Comparison of ENCODE assay signal across 20 cellular contexts in the genomic region with DNA sequence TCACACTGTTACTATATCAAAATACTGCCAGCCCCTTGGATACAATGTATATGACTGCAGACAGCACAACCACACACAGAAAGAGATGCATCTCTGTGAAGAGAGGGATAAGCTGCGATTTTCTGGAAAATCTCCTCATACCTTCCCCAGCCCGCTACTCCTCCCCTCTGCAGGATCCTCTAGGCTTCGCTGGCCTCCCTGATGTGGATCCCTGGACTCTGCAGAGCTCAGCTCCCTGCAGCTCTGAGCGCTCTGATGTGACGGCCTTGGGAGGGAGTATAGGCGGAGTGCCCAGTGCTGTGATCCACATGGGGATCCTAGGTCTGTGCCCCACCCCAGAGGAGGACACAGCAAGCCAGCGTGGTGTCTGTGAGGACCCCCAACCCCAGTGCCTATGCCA.
DNase-seq lines count a peak whose midpoint lies in the region; ATAC-seq, FAIRE-seq and TF ChIP-seq lines count a peak whose summit lies in the region.
"Had no signal": no experiment of that assay in that cellular context is flagged by ENCODE, and none has a peak within 500 bp of the region (broad histone marks: within the 10 kb centered on the region; RNA-seq: fewer than 3 reads in every experiment).

No MANE protein-coding gene starts in this region.

- 5% methylated on average over 7 of the region's 7 CpGs for WGBS in HepG2 (ENCODE audit: low lambda C conversion rate)
- 49 to 61% methylated on average over 5 to 7 of the region's 7 CpGs for WGBS in testis, 2 donors

- H3K36me3 Mint-ChIP-seq in activated CD4-positive, alpha-beta T cell treated with anti-CD3 and anti-CD28 coated beads, Interleukin-2, amount 10 ng/mL, durations not matched to agents 24 days and 14 days (ENCODE audit: low read depth): no peaks in the 10 kb centered on the region
- H3K36me3 Mint-ChIP-seq: CD14-positive monocyte; CD4-positive, alpha-beta memory T cell had no signal

- H3K4me2 ChIP-seq in HepG2 (ENCODE audit: low read depth, low read length) (no peak overlapping the region), parathyroid adenoma (ENCODE audit: low read length) (no peak overlapping the region)
- H3K4me2 ChIP-seq: BLaER1, GM23338 had no signal

- no peaks in the 10 kb centered on the region for H3K9me3 Mint-ChIP-seq in activated CD4-positive, alpha-beta T cell treated with anti-CD3 and anti-CD28 coated beads, Interleukin-2, amount 10 ng/mL, durations not matched to agents 24 days and 14 days
- H3K9me3 Mint-ChIP-seq: GM23338 had no signal

- H3K27ac Mint-ChIP-seq in activated CD4-positive, alpha-beta T cell treated with anti-CD3 and anti-CD28 coated beads, Interleukin-2, amount 10 ng/mL, durations not matched to agents 24 days and 14 days: no peak overlapping the region
- H3K27ac Mint-ChIP-seq: GM23338 had no signal

- peaks cover 26% of the 10 kb centered on the region for H3K27me3 Mint-ChIP-seq in activated CD4-positive, alpha-beta T cell treated with anti-CD3 and anti-CD28 coated beads, Interleukin-2, amount 10 ng/mL, durations not matched to agents 24 days and 14 days
- H3K27me3 Mint-ChIP-seq: CD4-positive, alpha-beta memory T cell had no signal

- no peak for FAIRE-seq in HepG2 (lab: Jason Lieb, UNC)
- FAIRE-seq: GM12892, GM18507, H54 had no signal

- no TSS peak for BruUV-seq in HepG2 (replicated peaks; lab: Mats Ljungman, UMichigan)

- H3K4me1 ChIP-seq in HepG2 (ENCODE audit: insufficient read depth, low read length) (no peaks in the 10 kb centered on the region), parathyroid adenoma (no peaks in the 10 kb centered on the region), testis (peaks cover 4% of the 10 kb centered on the region)

- TF ChIP-seq POLR2A in HepG2 (IDR thresholded peaks at IDR 0.05; ENCODE audit: insufficient read depth in 1 of 2, low read depth in 2 of 2, low read length in 2 of 2) (no peak), testis (IDR thresholded peaks at IDR 0.05) (no peak)

- H3K36me3 ChIP-seq in HepG2 (replicated peaks in 1 of 2; ENCODE audit: control insufficient read depth in 1 of 2, insufficient read depth in 2 of 2, low read length in 2 of 2) (no peaks in the 10 kb centered on the region), parathyroid adenoma (ENCODE audit: control insufficient read depth, insufficient read depth, low read length) (no peaks in the 10 kb centered on the region), testis (ENCODE audit: low read depth, missing control alignments) (no peaks in the 10 kb centered on the region)
- H3K36me3 ChIP-seq: BLaER1 had no signal

- H3K27ac ChIP-seq in HepG2 (ENCODE audit: extremely low read length, insufficient read depth, low read length) (no peak overlapping the region), parathyroid adenoma (no peak overlapping the region), testis (no peak overlapping the region)
- H3K27ac ChIP-seq: BLaER1 had no signal

- H2AFZ ChIP-seq in HepG2 (ENCODE audit: low read length) (no peak overlapping the region), parathyroid adenoma (peak overlapping the region; percentile 24)
- H2AFZ ChIP-seq: GM23338 had no signal

- no peak overlapping the region for H3K4me3 ChIP-seq in HepG2 (replicated peaks in 1 of 3; ENCODE audit: insufficient read depth in 1 of 3, low read depth in 2 of 3, low read length in 3 of 3)
- H3K4me3 ChIP-seq in parathyroid adenoma (ENCODE audit: low read depth, low read length): no peak overlapping the region
- no peak overlapping the region for H3K4me3 ChIP-seq in testis
- H3K4me3 ChIP-seq: BLaER1, GM23338 had no signal

- TF ChIP-seq CTCF in HepG2 (CRISPR knock-in tag; IDR thresholded peaks at IDR 0.05) (no peak), parathyroid adenoma (IDR thresholded peaks at IDR 0.05) (no peak), testis (IDR thresholded peaks at IDR 0.05) (no peak)

- peaks cover 29% of the 10 kb centered on the region for H3K4me1 Mint-ChIP-seq in activated CD4-positive, alpha-beta T cell treated with anti-CD3 and anti-CD28 coated beads, Interleukin-2, amount 10 ng/mL, durations not matched to agents 24 days and 14 days
- H3K4me1 Mint-ChIP-seq: GM23338 had no signal

- TF ChIP-seq EP300 in HepG2 (IDR thresholded peaks at IDR 0.05; ENCODE audit: low read depth in 2 of 2, low read length in 2 of 2) (no peak), HepG2 (CRISPR knock-in tag; IDR thresholded peaks at IDR 0.05; ENCODE audit: borderline replicate concordance) (no peak)

- H3K9ac ChIP-seq in HepG2 (ENCODE audit: insufficient read depth, low read depth, low read length) (no peak overlapping the region), parathyroid adenoma (no peak overlapping the region)
- H3K9ac ChIP-seq: BLaER1 had no signal

- H3K27me3 ChIP-seq in HepG2 (ENCODE audit: control insufficient read depth in 1 of 2, insufficient read depth in 2 of 2, low read length in 2 of 2) (peaks cover 0 to 37% of the 10 kb centered on the region in 2 experiments; a peak in 3 of 5 replicates), parathyroid adenoma (ENCODE audit: control insufficient read depth, insufficient read depth, low read length) (no peaks in the 10 kb centered on the region), testis (no peaks in the 10 kb centered on the region)
- H3K27me3 ChIP-seq: BLaER1 had no signal

- peak; percentile 39; the same call in 1 of the 3 replicates for ATAC-seq in HepG2
- ATAC-seq: GM23338 had no signal

- H3K79me2 ChIP-seq in HepG2 (ENCODE audit: insufficient read depth, low read length) (no peaks in the 10 kb centered on the region), parathyroid adenoma (no peaks in the 10 kb centered on the region)

- POLR2A ChIA-PET in HepG2 (lab: Yijun Ruan, JAX): no interaction called here

- no peak for TF ChIP-seq RAD21 in HepG2 (CRISPR knock-in tag; IDR thresholded peaks at IDR 0.05)

- CTCF ChIA-PET in HepG2 (lab: Yijun Ruan, JAX; ENCODE audit: low intra/inter-chr PET ratio, low total read pairs): no interaction called here

- intact Hi-C loops in HepG2 (cut with micrococcal nuclease; ENCODE audit: unreplicated experiment): no loop called here
- intact Hi-C loops in testis (cut with DNase I; ENCODE audit: low total_unique reads): no loop called here
- intact Hi-C loops in activated CD4-positive, alpha-beta T cell treated with anti-CD3 and anti-CD28 coated beads, Interleukin-2, amount 10 ng/mL, durations not matched to agents 24 days and 14 days (cut with micrococcal nuclease): no loop called here

- DNase-seq in activated effector memory CD4-positive, alpha-beta T cell treated with anti-CD3 and anti-CD28 coated beads, Interleukin-2, amount 50 U/mL, for 16 hours: peak; percentile 43
- DNase-seq in activated effector memory CD4-positive, alpha-beta T cell treated with Interleukin-2 at 50 U/mL for 16 hours: no peak
- DNase-seq in HepG2 (ENCODE audit: low spot score): no peak
- DNase-seq in testis: peak; percentile 31
- DNase-seq in NCI-H82 (lab: John Stamatoyannopoulos, UW): no peak
- no peak for DNase-seq in NCI-H748 (lab: John Stamatoyannopoulos, UW; ENCODE audit: unreplicated experiment)
- no peak for DNase-seq in activated CD4-positive, alpha-beta T cell treated with anti-CD3 and anti-CD28 coated beads, Interleukin-2, amount 10 ng/mL, durations not matched to agents 24 days and 14 days
- DNase-seq: 8988T; CD4-positive, alpha-beta memory T cell; DMS153; DMS79; GDM1; HCEC 1CT had no signal

- H3K9me3 ChIP-seq in HepG2 (ENCODE audit: low read length): no peaks in the 10 kb centered on the region
- H3K9me3 ChIP-seq in parathyroid adenoma (ENCODE audit: control insufficient read depth, low read length): no peaks in the 10 kb centered on the region
- H3K9me3 ChIP-seq in testis: no peaks in the 10 kb centered on the region
- H3K9me3 ChIP-seq: BLaER1 had no signal

- no peak overlapping the region for H3K4me3 Mint-ChIP-seq in activated CD4-positive, alpha-beta T cell treated with anti-CD3 and anti-CD28 coated beads, Interleukin-2, amount 10 ng/mL, durations not matched to agents 24 days and 14 days
- H3K4me3 Mint-ChIP-seq: CD14-positive monocyte, GM23338 had no signal

- in situ Hi-C loops in HepG2 (cut with HindIII; ENCODE audit: extremely low pct_ligation_motif_present, low pct_unique_long_range_greater_than_20kb): loop anchor here (25.0 kb wide), 1 partner anchor 1005 kb away; no protein-coding TSS in a partner anchor

- no peaks in the 10 kb centered on the region for H4K20me1 ChIP-seq in HepG2 (ENCODE audit: insufficient read depth, low read length)
- H4K20me1 ChIP-seq: BLaER1 had no signal

TF ChIP-seq in HepG2, 621 proteins besides CTCF, POLR2A, EP300 and RAD21 (continues in another document):
- no peak for TF ChIP-seq ZNF776 (CRISPR knock-in tag; IDR thresholded peaks at IDR 0.05)
- TF ChIP-seq, protein P1, sequence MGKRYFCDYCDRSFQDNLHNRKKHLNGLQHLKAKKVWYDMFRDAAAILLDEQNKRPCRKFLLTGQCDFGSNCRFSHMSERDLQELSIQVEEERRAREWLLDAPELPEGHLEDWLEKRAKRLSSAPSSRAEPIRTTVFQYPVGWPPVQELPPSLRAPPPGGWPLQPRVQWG (CRISPR knock-in tag; IDR thresholded peaks at IDR 0.05; ENCODE audit: borderline replicate concordance, low read depth): no peak

Comparison
In these comparisons a context has a peak if more than half of its experiments do, and no peak if none do; other contexts are left out.
1. DNase-seq: peak in activated effector memory CD4-positive, alpha-beta T cell treated with anti-CD3 and anti-CD28 coated beads, Interleukin-2, amount 50 U/mL, for 16 hours (single experiment) and testis (single experiment); none in activated effector memory CD4-positive, alpha-beta T cell treated with Interleukin-2 at 50 U/mL for 16 hours (single experiment), HepG2 (single experiment), NCI-H82 (single experiment), NCI-H748 (single experiment) and activated CD4-positive, alpha-beta T cell treated with anti-CD3 and anti-CD28 coated beads, Interleukin-2, amount 10 ng/mL, durations not matched to agents 24 days and 14 days (single experiment).